8 cellular contexts compared by ENCODE assay signal in the genomic region with DNA sequence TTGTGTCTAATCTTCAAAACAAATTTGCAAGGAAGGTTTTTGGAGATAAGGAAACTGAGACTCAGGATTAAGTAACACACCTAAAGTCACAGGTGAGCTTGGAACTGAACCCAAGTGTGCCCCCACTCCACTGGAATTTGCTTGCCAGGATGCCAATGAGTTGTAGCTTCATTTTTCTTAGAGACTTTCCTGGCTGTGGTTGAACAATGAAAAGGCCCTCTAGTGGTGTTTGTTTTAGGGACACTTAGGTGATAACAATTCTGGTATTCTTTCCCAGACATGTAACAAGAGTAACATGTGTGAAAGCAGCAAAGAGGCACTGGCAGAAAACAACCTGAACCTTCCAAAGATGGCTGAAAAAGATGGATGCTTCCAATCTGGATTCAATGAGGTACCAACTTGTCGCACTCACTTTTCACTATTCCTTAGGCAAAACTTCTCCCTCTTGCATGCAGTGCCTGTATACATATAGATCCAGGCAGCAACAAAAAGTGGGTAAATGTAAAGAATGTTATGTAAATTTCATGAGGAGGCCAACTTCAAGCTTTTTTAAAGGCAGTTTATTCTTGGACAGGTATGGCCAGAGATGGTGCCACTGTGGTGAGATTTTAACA. TPM values are rescaled to one million over a fixed set of nuclear protein-coding genes. Genes with fewer than 3 reads are reported as not detected.
DNase-seq lines count a peak whose midpoint lies in the region; ATAC-seq and TF ChIP-seq lines count a peak whose summit lies in the region.

No MANE protein-coding gene starts in this region.

- H3K36me3 ChIP-seq in body of pancreas (replicated peaks in 1 of 2; ENCODE audit: insufficient read depth in 1 of 2, low read depth in 2 of 2) = no peaks in the 10 kb centered on the region

- no peaks in the 10 kb centered on the region for H3K27me3 ChIP-seq in body of pancreas

- DNase-seq in SIG-M5 treated with dmso at 0.1 percent for 504 hours (lab: John Stamatoyannopoulos, UW; ENCODE audit: unreplicated experiment) = peak; percentile 73
- no peak for DNase-seq in SIG-M5 (lab: John Stamatoyannopoulos, UW)
- DNase-seq in M059J (ENCODE audit: low read depth) = peak; percentile 84
- DNase-seq in body of pancreas = no peak
- peak; percentile 78 for DNase-seq in myocyte (ENCODE audit: low read depth)
- DNase-seq in activated naive CD4-positive, alpha-beta T cell treated with anti-CD3 and anti-CD28 coated beads, Interleukin-2, amount 50 U/mL, for 16 hours = no peak
- no peak for DNase-seq in stimulated activated CD4-positive, alpha-beta T cell treated with anti-CD3 and anti-CD28 coated beads, Interleukin-1b, Interleukin-23, amount 100 ng/mL, for 48 hours

- peak in 6 of 7 experiments; percentile 11 to 45 (median 34) for TF ChIP-seq CTCF in body of pancreas (IDR thresholded peaks at IDR 0.05)

- 92 to 95% methylated on average over 1 of the region's 1 CpG for WGBS in body of pancreas, 2 donors

- peak; percentile 23 for ATAC-seq in body of pancreas
- no peak for ATAC-seq in HG03139 (IDR thresholded peaks at IDR 0.05; ENCODE audit: unreplicated experiment)

- intact Hi-C loops in body of pancreas (cut with DNase I) = loop anchor here (5.0 kb wide), 1 partner anchor 166 kb away; no protein-coding TSS in a partner anchor

- H3K9me3 ChIP-seq in body of pancreas = no peaks in the 10 kb centered on the region

- no peak overlapping the region for H3K4me3 ChIP-seq in body of pancreas

- TF ChIP-seq POLR2A in body of pancreas (IDR thresholded peaks at IDR 0.05) = no peak

- no peak overlapping the region for H3K27ac ChIP-seq in body of pancreas

- peaks cover 21% of the 10 kb centered on the region for H3K4me1 ChIP-seq in body of pancreas

RNA-seq across cellular contexts. Expression of a gene that starts 1.5 kb away (rescaled TPM):
- total RNA-seq in M059J (2014; rRNA removed; shearing (Covaris generic)) = 9.4 and 14.2 TPM in 2 replicates
- total RNA-seq in body of pancreas = 1 to 10 TPM in 1 of 2 donors, under 1 TPM in 1; 0.99 to 2.9 TPM
- total RNA-seq in myocyte = 0.56 TPM in 1 of 2 replicates, not detected in the other
- polyA plus RNA-seq in myocyte (2012) = 22.7 TPM

Comparison
In these comparisons a context has a peak if more than half of its experiments do, and no peak if none do; other contexts are left out.
1. DNase-seq: peak in SIG-M5 treated with dmso at 0.1 percent for 504 hours (single experiment), M059J (single experiment) and myocyte (single experiment); none in SIG-M5 (single experiment), body of pancreas (0 of 4), activated naive CD4-positive, alpha-beta T cell treated with anti-CD3 and anti-CD28 coated beads, Interleukin-2, amount 50 U/mL, for 16 hours (single experiment) and stimulated activated CD4-positive, alpha-beta T cell treated with anti-CD3 and anti-CD28 coated beads, Interleukin-1b, Interleukin-23, amount 100 ng/mL, for 48 hours (single experiment).